ENCODE assay signal across 10 cellular contexts in the genomic region with DNA sequence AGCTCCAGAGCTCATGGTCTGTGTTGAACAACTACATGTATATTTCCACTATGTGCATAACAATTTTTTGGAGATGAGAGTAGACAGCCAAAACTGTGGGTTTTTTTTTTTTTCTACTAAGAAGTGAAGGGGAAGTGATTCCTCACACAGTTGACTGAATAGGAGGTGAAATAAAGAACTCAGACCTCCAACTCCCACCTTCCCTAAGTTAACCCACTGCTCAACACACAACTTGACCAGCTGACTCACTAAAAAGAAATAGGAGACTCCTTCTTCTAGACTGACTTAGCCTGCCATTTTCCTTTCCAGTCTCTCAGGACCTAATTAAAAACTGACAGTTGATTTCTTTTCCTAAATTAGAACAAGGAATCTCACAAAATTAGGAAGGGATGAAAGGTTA. TPM values are rescaled to one million over a fixed set of nuclear protein-coding genes. Genes with fewer than 3 reads are reported as not detected.
DNase-seq lines count a peak whose midpoint lies in the region; ATAC-seq and TF ChIP-seq lines count a peak whose summit lies in the region.
"Had no signal": no experiment of that assay in that cellular context is flagged by ENCODE, and none has a peak within 500 bp of the region (broad histone marks: within the 10 kb centered on the region; RNA-seq: fewer than 3 reads in every experiment).

No MANE protein-coding gene starts in this region.

- H3K4me1 Mint-ChIP-seq in activated naive CD4-positive, alpha-beta T cell treated with anti-CD3 and anti-CD28 coated beads, Interleukin-2, amount 50 U/mL, for 24 hours = peaks cover 45% of the 10 kb centered on the region

- peaks cover 6% of the 10 kb centered on the region; the same call in 1 of the 2 replicates for H3F3A ChIP-seq in PC-9 (ENCODE audit: insufficient read depth, low read depth)

- H3K4me2 ChIP-seq in PC-9 (peak overlapping the region; percentile 89), fibroblast of lung (ENCODE audit: extremely low read depth, insufficient read depth, low read length) (peak overlapping the region; percentile 96)

- H3K36me3 ChIP-seq in PC-9 (ENCODE audit: low read depth) (peaks cover 32% of the 10 kb centered on the region), fibroblast of lung (ENCODE audit: control insufficient read depth, insufficient read depth, low read length) (peaks cover 14% of the 10 kb centered on the region), suprapubic skin (peaks cover 35% of the 10 kb centered on the region)

- H3K9me3 ChIP-seq in PC-9 (ENCODE audit: insufficient read depth, low read depth) (no peaks in the 10 kb centered on the region), fibroblast of lung (ENCODE audit: control insufficient read depth, insufficient read depth, low read depth, low read length) (no peaks in the 10 kb centered on the region), suprapubic skin (no peaks in the 10 kb centered on the region)
- H3K9me3 ChIP-seq: sigmoid colon had no signal

- H3K9me3 Mint-ChIP-seq in activated naive CD4-positive, alpha-beta T cell treated with anti-CD3 and anti-CD28 coated beads, Interleukin-2, amount 50 U/mL, for 24 hours = no peaks in the 10 kb centered on the region

- H3K27ac Mint-ChIP-seq in activated naive CD4-positive, alpha-beta T cell treated with anti-CD3 and anti-CD28 coated beads, Interleukin-2, amount 50 U/mL, for 24 hours = peak overlapping the region; percentile 89

- POLR2A ChIA-PET in PC-9 (lab: Charles Lee; ENCODE audit: unreplicated experiment) = no interaction called here

- DNase-seq in activated naive CD4-positive, alpha-beta T cell (lab: John Stamatoyannopoulos, UW) = no peak
- DNase-seq in PC-9 (no peak), fibroblast of lung (ENCODE audit: low read depth in 2 of 2) (no peak), suprapubic skin (ENCODE audit: low spot score in 2 of 2) (no peak), NCI-H187 treated with DMSO at 0.1 percent for 48 hours (lab: John Stamatoyannopoulos, UW) (no peak), putamen (ENCODE audit: low spot score) (no peak)
- DNase-seq: activated CD4-positive, alpha-beta T cell treated with anti-CD3 and anti-CD28 coated beads for 48 hours; sigmoid colon had no signal

- no peak overlapping the region for H3K27ac ChIP-seq in PC-9
- no peak overlapping the region for H3K27ac ChIP-seq in fibroblast of lung (ENCODE audit: insufficient read depth, low read length)
- H3K27ac ChIP-seq in suprapubic skin = no peak overlapping the region

- no peaks in the 10 kb centered on the region for H4K20me1 ChIP-seq in PC-9 (ENCODE audit: insufficient read depth)
- no peaks in the 10 kb centered on the region for H4K20me1 ChIP-seq in fibroblast of lung (ENCODE audit: control insufficient read depth, extremely low read depth, insufficient read depth, low read length)

- intact Hi-C loops in PC-9 (cut with micrococcal nuclease; ENCODE audit: unreplicated experiment) = loop anchor here (5.0 kb wide), 3 partner anchors 125 to 290 kb away; a partner anchor contains a TSS

- no peaks in the 10 kb centered on the region for H3K27me3 Mint-ChIP-seq in activated naive CD4-positive, alpha-beta T cell treated with anti-CD3 and anti-CD28 coated beads, Interleukin-2, amount 50 U/mL, for 24 hours

- H3K79me2 ChIP-seq in PC-9 (ENCODE audit: low read depth) (peaks cover 39% of the 10 kb centered on the region), fibroblast of lung (ENCODE audit: control insufficient read depth, insufficient read depth, low read length) (peaks cover 38% of the 10 kb centered on the region)

- H3K4me3 Mint-ChIP-seq in activated naive CD4-positive, alpha-beta T cell treated with anti-CD3 and anti-CD28 coated beads, Interleukin-2, amount 50 U/mL, for 24 hours = peak overlapping the region; percentile 99

- no TSS peak for BruUV-seq in PC-9 (replicated peaks; lab: Mats Ljungman, UMichigan)

- no peak overlapping the region for H2AFZ ChIP-seq in PC-9
- no peak overlapping the region for H2AFZ ChIP-seq in fibroblast of lung (ENCODE audit: low read length)

- H3K36me3 Mint-ChIP-seq in activated naive CD4-positive, alpha-beta T cell treated with anti-CD3 and anti-CD28 coated beads, Interleukin-2, amount 50 U/mL, for 24 hours = peaks cover 9% of the 10 kb centered on the region

- no peak overlapping the region for H3K9ac ChIP-seq in fibroblast of lung (ENCODE audit: insufficient read depth, low read length)

- no peak for TF ChIP-seq EP300 in suprapubic skin (IDR thresholded peaks at IDR 0.05)

- TF ChIP-seq POLR2A in suprapubic skin (IDR thresholded peaks at IDR 0.05) = no peak

- ATAC-seq in GM19397 (IDR thresholded peaks at IDR 0.05; ENCODE audit: unreplicated experiment) = no peak

- H3K4me1 ChIP-seq in PC-9 (replicated peaks; ENCODE audit: insufficient read depth) = peaks cover 22% of the 10 kb centered on the region
- H3K4me1 ChIP-seq in fibroblast of lung (ENCODE audit: control insufficient read depth, extremely low read depth, insufficient read depth, low read length) = no peaks in the 10 kb centered on the region
- H3K4me1 ChIP-seq in suprapubic skin = peaks cover 35% of the 10 kb centered on the region

- TF ChIP-seq CTCF in PC-9 (conservative IDR thresholded peaks at IDR 0.05) (no peak), fibroblast of lung (conservative IDR thresholded peaks at IDR 0.05 in 1 of 2, IDR thresholded peaks at IDR 0.05 in 1 of 2; ENCODE audit: low read depth in 1 of 2, low read length in 2 of 2) (no peak), suprapubic skin (IDR thresholded peaks at IDR 0.05) (no peak)

- H3K4me3 ChIP-seq in PC-9 (peak overlapping the region; percentile 93; the same call in 1 of the 2 replicates), fibroblast of lung (replicated peaks in 1 of 4; ENCODE audit: control extremely low read depth in 1 of 4, insufficient read depth in 1 of 4, low read depth in 3 of 4, low read length in 4 of 4) (peak overlapping the region; percentile 96 to 97 (median 97)), suprapubic skin (peak overlapping the region; percentile 84)

- no peaks in the 10 kb centered on the region for H3K27me3 ChIP-seq in PC-9 (ENCODE audit: insufficient read depth, low read depth)
- H3K27me3 ChIP-seq in fibroblast of lung (ENCODE audit: control insufficient read depth, insufficient read depth, low read length) = no peaks in the 10 kb centered on the region
- no peaks in the 10 kb centered on the region for H3K27me3 ChIP-seq in suprapubic skin
- H3K27me3 ChIP-seq: sigmoid colon had no signal

- CTCF ChIA-PET in PC-9 (lab: Charles Lee) = interaction anchor here (0.7 kb wide), 1 partner anchor 1769 kb away, joined by 3 read pairs; no protein-coding TSS in a partner anchor

- H3K9me2 ChIP-seq in PC-9 (ENCODE audit: insufficient read depth) = no peaks in the 10 kb centered on the region

RNA-seq across cellular contexts. Expression of a gene that starts 1.7 kb away (rescaled TPM):
- total RNA-seq in PC-9 (2021) (237 and 266 TPM in 2 replicates), fibroblast of lung (292 and 338 TPM in 2 replicates), suprapubic skin (100 to 1,000 TPM in 3 of 4 donors, 10 to 100 TPM in 1; 75.8 to 138 (median 120) TPM)
- polyA plus RNA-seq in fibroblast of lung = 102 and 114 TPM in 2 replicates
- polyA plus RNA-seq in fibroblast of lung (2012) = 84.4 and 104 TPM in 2 replicates
- 114 and 207 TPM in 2 replicates for polyA minus RNA-seq in fibroblast of lung (ENCODE audit: low replicate concordance)

RNA-seq across cellular contexts. Expression of a gene that starts 33.4 kb away (rescaled TPM):
- total RNA-seq in PC-9 (2021) = 40.7 and 50.9 TPM in 2 replicates
- total RNA-seq in fibroblast of lung = 15.2 and 18.7 TPM in 2 replicates
- polyA plus RNA-seq in fibroblast of lung = 20.6 and 21.4 TPM in 2 replicates
- polyA plus RNA-seq in fibroblast of lung (2012) = 12.1 and 16.3 TPM in 2 replicates
- polyA minus RNA-seq in fibroblast of lung (ENCODE audit: low replicate concordance) = 25.7 and 53.8 TPM in 2 replicates
- 10 to 100 TPM; 15.7 to 32.6 (median 28.2) TPM for total RNA-seq in suprapubic skin

RNA-seq across cellular contexts. Expression of a gene that starts 41.6 kb away (rescaled TPM):
- total RNA-seq in PC-9 (2021) (0.90 and 1.8 TPM in 2 replicates), fibroblast of lung (1.0 and 1.8 TPM in 2 replicates), suprapubic skin (1 to 10 TPM in 2 of 4 donors, not detected in 2; 2.4 to 2.5 TPM)
- polyA plus RNA-seq in fibroblast of lung = 0.45 and 1.0 TPM in 2 replicates
- 0.38 and 0.48 TPM in 2 replicates for polyA plus RNA-seq in fibroblast of lung (2012)
- not detected in 2 replicates for polyA minus RNA-seq in fibroblast of lung (ENCODE audit: low replicate concordance)
